ENCODE assay signal across 12 cellular contexts in genomic region chr18:10792181-10792580, GRCh38.
"Had no signal": no experiment of that assay in that cellular context is flagged by ENCODE, and none has a peak within 500 bp of the region (broad histone marks: within the 10 kb centered on the region; RNA-seq: fewer than 3 reads in every experiment).

No MANE protein-coding gene starts in this region.

- DNase-seq: activated CD4-positive, alpha-beta memory T cell treated with anti-CD3 and anti-CD28 coated beads for 36 hours; activated CD4-positive, alpha-beta T cell treated with anti-CD3 and anti-CD28 coated beads for 36 hours; activated CD8-positive, alpha-beta memory T cell treated with anti-CD3 and anti-CD28 coated beads, Interleukin-2, amount 10 ng/mL, durations not matched to agents 7 days and 5 days; activated T-cell treated with anti-CD3 and anti-CD28 coated beads, Interleukin-2, amount 50 U/mL, for 1 hour; amniotic stem cell; glutamatergic neuron; kidney glomerular epithelial cell; left ventricle myocardium superior; mesenchymal stem cell; natural killer cell; stimulated activated CD4-positive, alpha-beta T cell treated with anti-CD3 and anti-CD28 coated beads, Interleukin-1b, Interleukin-23, amount 100 ng/mL, for 48 hours had no signal

- H3K9me3 ChIP-seq: thoracic aorta had no signal

- H3K4me3 ChIP-seq: thoracic aorta had no signal

- H3K27ac ChIP-seq: thoracic aorta had no signal

- H3K36me3 ChIP-seq: thoracic aorta had no signal

- ATAC-seq: activated CD4-positive, alpha-beta T cell treated with anti-CD3 and anti-CD28 coated beads for 36 hours; activated CD8-positive, alpha-beta memory T cell treated with anti-CD3 and anti-CD28 coated beads, Interleukin-2, amount 10 ng/mL, durations not matched to agents 7 days and 5 days; left ventricle myocardium superior; natural killer cell had no signal
